Comparison of ENCODE assay signal across 20 cellular contexts in the genomic region with DNA sequence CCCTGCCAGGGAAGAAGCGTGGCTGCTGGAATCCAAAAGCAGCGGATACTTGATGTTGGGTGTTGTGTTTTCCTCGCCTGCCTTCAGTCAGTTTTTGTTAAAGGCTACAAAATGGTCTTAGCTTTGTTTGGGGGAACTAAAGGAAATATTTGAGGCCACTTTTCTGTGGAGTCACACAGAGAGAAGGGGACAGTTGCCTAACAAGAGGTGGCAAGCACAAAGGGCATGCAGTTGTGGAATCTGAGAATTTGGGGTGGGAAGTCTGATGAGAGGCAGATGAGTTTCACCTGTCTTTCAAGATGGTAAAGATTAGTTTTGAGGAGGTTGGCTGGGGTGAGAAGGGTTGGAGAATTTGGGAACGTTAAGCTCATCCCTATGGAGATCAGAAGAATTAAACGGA. TPM values are rescaled to one million over a fixed set of nuclear protein-coding genes. Genes with fewer than 3 reads are reported as not detected.
DNase-seq lines count a peak whose midpoint lies in the region; ATAC-seq and TF ChIP-seq lines count a peak whose summit lies in the region.
"Had no signal": no experiment of that assay in that cellular context is flagged by ENCODE, and none has a peak within 500 bp of the region (broad histone marks: within the 10 kb centered on the region; RNA-seq: fewer than 3 reads in every experiment).

No MANE protein-coding gene starts in this region.

- peaks cover under 1% of the 10 kb centered on the region for H3K79me1 ChIP-seq in mesenchymal stem cell (replicated peaks; ENCODE audit: low read length, poor library complexity, severe bottlenecking)

- H3K4me3 ChIP-seq in Panc1 (ENCODE audit: low read depth in 2 of 2, low read length in 2 of 2) (no peak overlapping the region), mesenchymal stem cell (ENCODE audit: insufficient read depth in 1 of 2, low read depth in 1 of 2, low read length in 2 of 2) (no peak overlapping the region)
- H3K4me3 ChIP-seq: left lung, transverse colon had no signal

- H3K27me3 Mint-ChIP-seq in stimulated activated naive CD8-positive, alpha-beta T cell treated with anti-CD3 and anti-CD28 coated beads, Interleukin-15, Interleukin-2, amounts not matched to agents 100 ng/mL and 50 ng/mL, for 24 hours, result no peaks in the 10 kb centered on the region

- H3K27ac ChIP-seq in Panc1 (ENCODE audit: low read length) (peak overlapping the region; percentile 29), mesenchymal stem cell (ENCODE audit: low read length, poor library complexity, severe bottlenecking) (no peak overlapping the region)
- H3K27ac ChIP-seq: brain microvascular endothelial cell, left lung, RWPE1, transverse colon had no signal

- peak overlapping the region; percentile 50 for H3K4me2 ChIP-seq in mesenchymal stem cell (ENCODE audit: low read length, poor library complexity, severe bottlenecking)

- POLR2A ChIA-PET in Panc1 (lab: Charles Lee), result interaction anchor here (0.6 kb wide), 1 partner anchor 117 kb away, joined by 14 read pairs; no protein-coding TSS in a partner anchor

- no peak overlapping the region for H3K18ac ChIP-seq in mesenchymal stem cell (ENCODE audit: low read depth in 1 of 2, low read length in 2 of 2)

- H3K9me3 ChIP-seq in Panc1 (ENCODE audit: control insufficient read depth, insufficient read depth, low read depth, low read length) (no peaks in the 10 kb centered on the region), mesenchymal stem cell (ENCODE audit: control insufficient read depth, low read length) (no peaks in the 10 kb centered on the region)
- H3K9me3 ChIP-seq: left lung, transverse colon had no signal

- no peaks in the 10 kb centered on the region for H3K9me3 Mint-ChIP-seq in stimulated activated naive CD8-positive, alpha-beta T cell treated with anti-CD3 and anti-CD28 coated beads, Interleukin-15, Interleukin-2, amounts not matched to agents 100 ng/mL and 50 ng/mL, for 24 hours
- H3K9me3 Mint-ChIP-seq: activated T-helper 2 cell treated with anti-CD3 and anti-CD28 coated beads, Interferon-gamma antibody, Interleukin-2, Interleukin-4, amounts not matched to agents 10 μg/mL and 5 μg/mL and 100 μg/mL, durations not matched to agents 14 hours and 24 hours and 36 hours; H9 had no signal

- H3K36me3 Mint-ChIP-seq in stimulated activated naive CD8-positive, alpha-beta T cell treated with anti-CD3 and anti-CD28 coated beads, Interleukin-15, Interleukin-2, amounts not matched to agents 100 ng/mL and 50 ng/mL, for 24 hours (ENCODE audit: low read depth), result peaks cover 36% of the 10 kb centered on the region

- BruUV-seq in Panc1 (replicated peaks; lab: Mats Ljungman, UMichigan), result no TSS peak

- H2BK12ac ChIP-seq in mesenchymal stem cell (ENCODE audit: low read length in 2 of 2), result no peak overlapping the region

- peak overlapping the region; percentile 1 for H3K27ac Mint-ChIP-seq in stimulated activated naive CD8-positive, alpha-beta T cell treated with anti-CD3 and anti-CD28 coated beads, Interleukin-15, Interleukin-2, amounts not matched to agents 100 ng/mL and 50 ng/mL, for 24 hours
- H3K27ac Mint-ChIP-seq: activated T-helper 2 cell treated with anti-CD3 and anti-CD28 coated beads, Interferon-gamma antibody, Interleukin-2, Interleukin-4, amounts not matched to agents 10 μg/mL and 5 μg/mL and 100 μg/mL, durations not matched to agents 14 hours and 24 hours and 36 hours had no signal

- H3K36me3 ChIP-seq in Panc1 (ENCODE audit: control insufficient read depth, insufficient read depth, low read length) (no peaks in the 10 kb centered on the region; the same call in 1 of the 2 replicates), mesenchymal stem cell (ENCODE audit: control insufficient read depth in 1 of 2, insufficient read depth in 2 of 2, low read depth in 1 of 2, low read length in 2 of 2) (peaks cover 0 to 3% of the 10 kb centered on the region in 2 experiments)
- H3K36me3 ChIP-seq: brain microvascular endothelial cell, left lung, transverse colon had no signal

- H3K4me1 ChIP-seq in Panc1 (ENCODE audit: control insufficient read depth, insufficient read depth, low read length) (peaks cover 26% of the 10 kb centered on the region), mesenchymal stem cell (ENCODE audit: control insufficient read depth, insufficient read depth, low read depth, low read length) (peaks cover 9% of the 10 kb centered on the region)

- no peak for DNase-seq in stimulated activated naive CD8-positive, alpha-beta T cell treated with anti-CD3 and anti-CD28 coated beads, Interleukin-15, Interleukin-2, amounts not matched to agents 100 U/mL and 50 U/mL, for 24 hours
- no peak for DNase-seq in Panc1 (ENCODE audit: low read depth, low spot score)
- no peak for DNase-seq in mesenchymal stem cell
- DNase-seq in stimulated activated CD4-positive, alpha-beta T cell treated with anti-CD3 and anti-CD28 coated beads, Interleukin-2, amount 100 ng/mL, for 48 hours, result no peak
- DNase-seq in activated gamma-delta T cell (lab: John Stamatoyannopoulos, UW), result no peak
- no peak for DNase-seq in NAMALWA (ENCODE audit: low spot score)
- DNase-seq: AML-193; effector CD8-positive, alpha-beta T cell; H9; left lung; NCI-H1048; NCI-H2107; NCI-H774; stimulated activated CD4-positive, alpha-beta T cell treated with anti-CD3 and anti-CD28 coated beads, Interleukin-1b, Interleukin-23, amount 100 ng/mL, for 48 hours; transverse colon had no signal

- H3K4ac ChIP-seq in mesenchymal stem cell (ENCODE audit: low read depth in 1 of 2, low read length in 2 of 2), result no peak overlapping the region

- ATAC-seq in stimulated activated naive CD8-positive, alpha-beta T cell treated with anti-CD3 and anti-CD28 coated beads, Interleukin-15, Interleukin-2, amounts not matched to agents 100 U/mL and 50 U/mL, for 24 hours, result no peak
- no peak for ATAC-seq in Panc1
- ATAC-seq: left lung had no signal

- H3K4me1 Mint-ChIP-seq in stimulated activated naive CD8-positive, alpha-beta T cell treated with anti-CD3 and anti-CD28 coated beads, Interleukin-15, Interleukin-2, amounts not matched to agents 100 ng/mL and 50 ng/mL, for 24 hours (ENCODE audit: low read depth), result peaks cover 80% of the 10 kb centered on the region

- CTCF ChIA-PET in Panc1 (lab: Charles Lee), result no interaction called here

- 96% methylated on average over 5 of the region's 5 CpGs for WGBS in mesenchymal stem cell

- no peak overlapping the region for H2BK120ac ChIP-seq in mesenchymal stem cell (ENCODE audit: low read depth, low read length)

- H3K9ac ChIP-seq in mesenchymal stem cell (ENCODE audit: low read length), result no peak overlapping the region

- H2BK15ac ChIP-seq in mesenchymal stem cell (ENCODE audit: low read depth, poor library complexity, severe bottlenecking), result no peak overlapping the region

- H2AFZ ChIP-seq in mesenchymal stem cell (ENCODE audit: low read depth, low read length), result no peak overlapping the region

- H3K23ac ChIP-seq in mesenchymal stem cell (ENCODE audit: low read length in 2 of 2), result no peak overlapping the region

- in situ Hi-C loops in Panc1 (cut with HindIII; ENCODE audit: low pct_unique_long_range_greater_than_20kb, low sequenced_read_pairs), result no loop called here

- H3K14ac ChIP-seq in mesenchymal stem cell (ENCODE audit: low read length in 2 of 2), result no peak overlapping the region

- H2BK5ac ChIP-seq in mesenchymal stem cell (ENCODE audit: low read depth, low read length, poor library complexity, severe bottlenecking), result no peak overlapping the region

- no peak for TF ChIP-seq CTCF in Panc1 (IDR thresholded peaks at IDR 0.05)

- H3K4me3 Mint-ChIP-seq in stimulated activated naive CD8-positive, alpha-beta T cell treated with anti-CD3 and anti-CD28 coated beads, Interleukin-15, Interleukin-2, amounts not matched to agents 100 ng/mL and 50 ng/mL, for 24 hours, result peak overlapping the region; percentile 91

- H4K8ac ChIP-seq in mesenchymal stem cell (ENCODE audit: low read length), result no peak overlapping the region

- H3K27me3 ChIP-seq in Panc1 (ENCODE audit: control insufficient read depth, insufficient read depth, low read length) (no peaks in the 10 kb centered on the region), mesenchymal stem cell (ENCODE audit: control insufficient read depth in 1 of 2, insufficient read depth in 1 of 2, low read length in 2 of 2) (no peaks in the 10 kb centered on the region)
- H3K27me3 ChIP-seq: brain microvascular endothelial cell, left lung, transverse colon had no signal

- H4K91ac ChIP-seq in mesenchymal stem cell (ENCODE audit: low read length), result no peak overlapping the region

- intact Hi-C loops in Panc1 (cut with micrococcal nuclease; ENCODE audit: unreplicated experiment), result loop anchor here (5.0 kb wide), 1 partner anchor 147 kb away; no protein-coding TSS in a partner anchor

- H2AK5ac ChIP-seq in mesenchymal stem cell (ENCODE audit: low read length, severe bottlenecking), result no peak overlapping the region

RNA-seq across cellular contexts. Expression of gene MALT1, which starts 2.9 kb away (rescaled TPM):
- 34.0 TPM for total RNA-seq in Panc1 (2021; ENCODE audit: unreplicated experiment)
- polyA plus RNA-seq in Panc1 (2012; ENCODE audit: insufficient read length), result 9.8 TPM
- polyA plus RNA-seq in mesenchymal stem cell (2013, experiment 1 of 2), result 6.1 TPM
- 6.3 TPM for polyA plus RNA-seq in mesenchymal stem cell (2013, experiment 2 of 2)

RNA-seq across cellular contexts. Expression of gene ALPK2, which starts 45.3 kb away (rescaled TPM):
- total RNA-seq in Panc1 (2021; ENCODE audit: unreplicated experiment), result 0.15 TPM
- 0.02 TPM for polyA plus RNA-seq in Panc1 (2012; ENCODE audit: insufficient read length)
- polyA plus RNA-seq in mesenchymal stem cell (2013, experiment 1 of 2), result 7.2 TPM
- 7.0 TPM for polyA plus RNA-seq in mesenchymal stem cell (2013, experiment 2 of 2)
- polyA plus RNA-seq: neural cell had no signal
